ENCODE assay signal across 28 cellular contexts in the genomic region with DNA sequence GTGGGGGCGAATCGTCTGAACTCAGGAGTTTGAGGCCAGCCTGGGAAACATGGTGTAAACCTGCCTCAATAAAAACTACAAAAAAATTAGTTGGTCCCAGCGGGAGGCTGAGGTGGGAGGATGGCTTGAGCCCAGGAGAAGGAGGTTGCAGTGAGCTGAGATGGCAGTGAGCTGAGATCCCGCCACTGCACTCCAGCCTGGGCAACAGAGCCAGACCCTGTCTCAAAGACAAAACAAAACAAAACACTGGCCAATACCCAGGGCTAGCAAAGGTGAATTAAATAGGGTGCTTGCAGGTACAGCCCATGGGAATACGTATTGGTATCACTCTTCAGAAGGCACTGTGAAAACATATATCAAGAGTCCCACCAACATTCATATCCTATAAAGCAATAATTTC.
"Had no signal": no experiment of that assay in that cellular context is flagged by ENCODE, and none has a peak within 500 bp of the region (broad histone marks: within the 10 kb centered on the region; RNA-seq: fewer than 3 reads in every experiment).

No MANE protein-coding gene starts in this region.

- H3K4me2 ChIP-seq: smooth muscle cell had no signal

- DNase-seq: activated CD4-positive, alpha-beta T cell treated with anti-CD3 and anti-CD28 coated beads for 48 hours; activated CD4-positive, alpha-beta T cell treated with anti-CD3 and anti-CD28 coated beads, Interleukin-2, amount 50 U/mL, for 48 hours; activated CD8-positive, alpha-beta memory T cell treated with anti-CD3 and anti-CD28 coated beads, Interleukin-2, amount 50 U/mL, for 4 hours; activated effector memory CD4-positive, alpha-beta T cell treated with anti-CD3 and anti-CD28 coated beads, Interleukin-2, amount 50 U/mL, for 16 hours; activated naive CD4-positive, alpha-beta T cell treated with anti-CD3 and anti-CD28 coated beads for 36 hours; activated naive CD8-positive, alpha-beta T cell treated with anti-CD3 and anti-CD28 coated beads for 36 hours; activated T-cell treated with anti-CD3 and anti-CD28 coated beads, Interleukin-2, amount 50 U/mL, for 1 hour; adrenal gland; aorta; body of pancreas; cortex of kidney; endodermal cell; foreskin keratinocyte; heart left ventricle; hypothalamus; immature natural killer cell; naive thymus-derived CD4-positive, alpha-beta T cell; occipital lobe; psoas muscle; stimulated activated CD4-positive, alpha-beta T cell treated with anti-CD3 and anti-CD28 coated beads, Interleukin-2, amount 100 ng/mL, for 24 hours; stimulated activated naive CD4-positive, alpha-beta T cell treated with Interleukin-2 at 50 U/mL for 16 hours; T-helper 1 cell had no signal

- H2AFZ ChIP-seq: parathyroid adenoma had no signal

- H3K4me3 ChIP-seq: adrenal gland, body of pancreas, esophagus muscularis mucosa, heart left ventricle, lung, psoas muscle, smooth muscle cell, tibial nerve had no signal

- H3K9ac ChIP-seq: parathyroid adenoma had no signal

- H3K27ac ChIP-seq: foreskin keratinocyte, parathyroid adenoma, psoas muscle had no signal

- H3K9me3 ChIP-seq: adrenal gland, body of pancreas, esophagus muscularis mucosa, psoas muscle, tibial nerve had no signal

- H3K36me3 ChIP-seq: adrenal gland, esophagus muscularis mucosa, heart left ventricle, tibial nerve had no signal

- ATAC-seq: activated CD4-positive, CD25-positive, alpha-beta regulatory T cell treated with anti-CD3 and anti-CD28 coated beads, Interleukin-2, amount 50 U/mL, for 24 hours; body of pancreas; foreskin keratinocyte; naive thymus-derived CD4-positive, alpha-beta T cell; psoas muscle had no signal

- H3K27me3 ChIP-seq: adrenal gland, body of pancreas, esophagus muscularis mucosa, foreskin keratinocyte, heart left ventricle, tibial nerve had no signal

- H3K4me1 ChIP-seq: parathyroid adenoma had no signal
